Comparison of ENCODE assay signal across 10 cellular contexts in the genomic region with DNA sequence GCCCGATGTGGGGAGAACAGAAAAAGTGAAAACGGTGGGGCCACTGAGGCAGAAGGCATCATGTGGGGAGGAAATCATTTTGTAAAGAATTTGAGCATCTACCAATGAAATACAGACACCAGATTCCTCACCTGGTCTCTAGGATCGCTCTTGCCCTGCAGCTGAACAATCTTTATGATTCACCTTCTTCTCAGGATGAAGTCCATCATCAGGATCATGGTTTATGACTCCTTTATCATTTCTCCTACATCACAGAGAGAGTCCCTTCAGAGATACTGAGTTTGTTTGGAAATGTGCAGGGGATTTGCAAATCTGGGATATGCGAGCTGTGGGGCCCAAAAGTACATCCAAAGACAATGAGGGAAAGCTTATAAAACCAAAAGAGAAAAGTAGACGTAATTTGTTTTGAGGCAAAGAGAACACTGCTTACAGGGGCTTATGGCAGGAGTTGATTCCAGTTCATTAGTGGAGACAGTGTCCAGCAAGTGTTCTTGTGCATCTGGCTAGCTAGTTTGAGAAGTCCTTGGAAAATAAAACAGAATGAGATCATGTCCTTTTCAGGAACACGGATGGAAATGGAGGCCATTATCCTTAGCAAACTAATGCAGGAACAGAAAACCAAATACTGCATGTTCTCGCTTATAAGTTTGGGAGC. TPM values are rescaled to one million over a fixed set of nuclear protein-coding genes. Genes with fewer than 3 reads are reported as not detected.
A peak's percentile ranks its signal among the peaks of the same experiment; 100 is the strongest.
DNase-seq lines count a peak whose midpoint lies in the region; ATAC-seq, FAIRE-seq and TF ChIP-seq lines count a peak whose summit lies in the region.
"Had no signal": no experiment of that assay in that cellular context is flagged by ENCODE, and none has a peak within 500 bp of the region (broad histone marks: within the 10 kb centered on the region; RNA-seq: fewer than 3 reads in every experiment).

No MANE protein-coding gene starts in this region.

- no peak overlapping the region for H3K27ac ChIP-seq in K562 (ENCODE audit: extremely low read depth, low read depth, low read length)
- peak overlapping the region; percentile 95 for H3K27ac ChIP-seq in mesenchymal stem cell (ENCODE audit: low read length, poor library complexity, severe bottlenecking)
- H3K27ac ChIP-seq in upper lobe of right lung, result no peak overlapping the region

- no peak for FAIRE-seq in K562 (lab: Jason Lieb, UNC)

- H3K4me3 Mint-ChIP-seq in activated CD8-positive, alpha-beta memory T cell treated with anti-CD3 and anti-CD28 coated beads, Interleukin-2, amount 10 ng/mL, durations not matched to agents 7 days and 5 days, result peak overlapping the region; percentile 6

- peaks cover 4% of the 10 kb centered on the region for H3K36me3 Mint-ChIP-seq in activated CD8-positive, alpha-beta memory T cell treated with anti-CD3 and anti-CD28 coated beads, Interleukin-2, amount 10 ng/mL, durations not matched to agents 7 days and 5 days
- H3K36me3 Mint-ChIP-seq: activated naive CD4-positive, alpha-beta T cell treated with anti-CD3 and anti-CD28 coated beads, Interleukin-2, amount 50 U/mL, for 24 hours; IgD-negative memory B cell had no signal

- no peak for TF ChIP-seq CTCF in K562 (IDR thresholded peaks at IDR 0.05 in 2 of 3, conservative IDR thresholded peaks at IDR 0.05 in 1 of 3; ENCODE audit: insufficient read depth in 2 of 3, low read depth in 1 of 3, low read length in 3 of 3)
- TF ChIP-seq CTCF in upper lobe of right lung (IDR thresholded peaks at IDR 0.05), result no peak

- H3K27me3 Mint-ChIP-seq in activated CD8-positive, alpha-beta memory T cell treated with anti-CD3 and anti-CD28 coated beads, Interleukin-2, amount 10 ng/mL, durations not matched to agents 7 days and 5 days, result peaks cover 46% of the 10 kb centered on the region

- peak overlapping the region in 1 of 2 experiments; percentile 6; a peak in 1 of 4 replicates for H3K9ac ChIP-seq in K562 (ENCODE audit: insufficient read depth in 1 of 2, low read depth in 2 of 2, low read length in 2 of 2)
- peak overlapping the region; percentile 91 for H3K9ac ChIP-seq in mesenchymal stem cell (ENCODE audit: low read length)

- H3K9me3 ChIP-seq in K562 (replicated peaks; ENCODE audit: control insufficient read depth, insufficient read depth, low read depth, low read length) (no peaks in the 10 kb centered on the region), mesenchymal stem cell (ENCODE audit: control insufficient read depth, low read length) (no peaks in the 10 kb centered on the region), upper lobe of right lung (no peaks in the 10 kb centered on the region)

- no peaks in the 10 kb centered on the region for H4K20me1 ChIP-seq in K562 (replicated peaks; ENCODE audit: control insufficient read depth, insufficient read depth, low read length)

- peak overlapping the region; percentile 49 to 85 for H3K18ac ChIP-seq in mesenchymal stem cell (ENCODE audit: low read depth in 1 of 2, low read length in 2 of 2)

- no peaks in the 10 kb centered on the region for H3K9me1 ChIP-seq in K562 (ENCODE audit: control insufficient read depth, insufficient read depth, low read length)

- no peak for TF ChIP-seq RAD21 in K562 (CRISPR knock-in tag; conservative IDR thresholded peaks at IDR 0.05 in 1 of 2, IDR thresholded peaks at IDR 0.05 in 1 of 2)

- TF ChIP-seq POLR2A in K562 (conservative IDR thresholded peaks at IDR 0.05), result no peak

- H3K4me1 Mint-ChIP-seq in activated CD8-positive, alpha-beta memory T cell treated with anti-CD3 and anti-CD28 coated beads, Interleukin-2, amount 10 ng/mL, durations not matched to agents 7 days and 5 days, result peaks cover 39% of the 10 kb centered on the region

- no peak overlapping the region for H3K27ac Mint-ChIP-seq in activated CD8-positive, alpha-beta memory T cell treated with anti-CD3 and anti-CD28 coated beads, Interleukin-2, amount 10 ng/mL, durations not matched to agents 7 days and 5 days
- H3K27ac Mint-ChIP-seq: activated naive CD4-positive, alpha-beta T cell treated with anti-CD3 and anti-CD28 coated beads, Interleukin-2, amount 50 U/mL, for 24 hours; IgD-negative memory B cell had no signal

- H3K36me3 ChIP-seq in K562 (ENCODE audit: control insufficient read depth, insufficient read depth, low read length), result no peaks in the 10 kb centered on the region
- H3K36me3 ChIP-seq in mesenchymal stem cell (ENCODE audit: control insufficient read depth in 1 of 2, insufficient read depth in 2 of 2, low read depth in 1 of 2, low read length in 2 of 2), result no peaks in the 10 kb centered on the region
- no peaks in the 10 kb centered on the region for H3K36me3 ChIP-seq in upper lobe of right lung

- ATAC-seq in activated CD8-positive, alpha-beta memory T cell treated with anti-CD3 and anti-CD28 coated beads, Interleukin-2, amount 10 ng/mL, durations not matched to agents 7 days and 5 days, result no peak
- ATAC-seq in K562 (peak; percentile 8; the same call in 1 of the 3 replicates), upper lobe of right lung (no peak)

- H3K4me1 ChIP-seq in K562 (replicated peaks in 1 of 2; ENCODE audit: control insufficient read depth in 2 of 2, insufficient read depth in 2 of 2, low read length in 2 of 2), result peaks cover 5% of the 10 kb centered on the region in 2 experiments; a peak in 4 of 5 replicates
- peaks cover 5% of the 10 kb centered on the region for H3K4me1 ChIP-seq in mesenchymal stem cell (ENCODE audit: control insufficient read depth, insufficient read depth, low read depth, low read length)
- peaks cover 5% of the 10 kb centered on the region for H3K4me1 ChIP-seq in upper lobe of right lung

- intact Hi-C loops in K562 (cut with micrococcal nuclease) (no loop called here), upper lobe of right lung (cut with DNase I) (no loop called here)

- H2BK15ac ChIP-seq in mesenchymal stem cell (ENCODE audit: low read depth, poor library complexity, severe bottlenecking), result no peak overlapping the region

- H3K23ac ChIP-seq in mesenchymal stem cell (ENCODE audit: low read length in 2 of 2), result peak overlapping the region in 1 of 2 experiments; percentile 77

- H3K79me1 ChIP-seq in mesenchymal stem cell (replicated peaks; ENCODE audit: low read length, poor library complexity, severe bottlenecking), result no peaks in the 10 kb centered on the region

- H3K14ac ChIP-seq in mesenchymal stem cell (ENCODE audit: low read length in 2 of 2), result peak overlapping the region in 1 of 2 experiments; percentile 83

- no peak for TF ChIP-seq EP300 in K562 (IDR thresholded peaks at IDR 0.05; ENCODE audit: low read length)

- peak overlapping the region; percentile 5 for H4K91ac ChIP-seq in mesenchymal stem cell (ENCODE audit: low read length)

- H3K9me3 Mint-ChIP-seq in activated CD8-positive, alpha-beta memory T cell treated with anti-CD3 and anti-CD28 coated beads, Interleukin-2, amount 10 ng/mL, durations not matched to agents 7 days and 5 days (ENCODE audit: low read depth), result no peaks in the 10 kb centered on the region
- H3K9me3 Mint-ChIP-seq: activated naive CD4-positive, alpha-beta T cell treated with anti-CD3 and anti-CD28 coated beads, Interleukin-2, amount 50 U/mL, for 24 hours; IgD-negative memory B cell had no signal

- H2BK12ac ChIP-seq in mesenchymal stem cell (ENCODE audit: low read length in 2 of 2), result peak overlapping the region; percentile 6 to 87

- no TSS peak for BruUV-seq in K562 (replicated peaks; lab: Mats Ljungman, UMichigan)

- DNase-seq in activated CD8-positive, alpha-beta memory T cell treated with anti-CD3 and anti-CD28 coated beads, Interleukin-2, amount 10 ng/mL, durations not matched to agents 7 days and 5 days, result no peak
- DNase-seq in activated CD8-positive, alpha-beta memory T cell treated with anti-CD3 and anti-CD28 coated beads, Interleukin-2, amount 50 U/mL, for 4 hours, result no peak
- DNase-seq in K562 (ENCODE audit: extremely low read depth in 1 of 4, low spot score in 3 of 4), result no peak
- no peak for DNase-seq in mesenchymal stem cell
- DNase-seq in upper lobe of right lung, result no peak
- DNase-seq in NCI-H524 treated with DMSO at 0.1 percent for 48 hours (lab: John Stamatoyannopoulos, UW), result no peak
- no peak for DNase-seq in NCI-H2029 treated with DMSO at 0.1 percent for 48 hours (lab: John Stamatoyannopoulos, UW)
- DNase-seq in NCI-H748 treated with DMSO at 0.1 percent for 48 hours (lab: John Stamatoyannopoulos, UW), result no peak

- H2AK5ac ChIP-seq in mesenchymal stem cell (ENCODE audit: low read length, severe bottlenecking), result peak overlapping the region; percentile 96

- 40% methylated on average over 7 of the region's 7 CpGs for WGBS in K562 (ENCODE audit: insufficient coverage, low coverage, missing lambda C conversion rate)
- WGBS in mesenchymal stem cell, result 52% methylated on average over 7 of the region's 7 CpGs

- CTCF ChIA-PET in activated CD8-positive, alpha-beta memory T cell treated with anti-CD3 and anti-CD28 coated beads, Interleukin-2, amount 10 ng/mL, durations not matched to agents 7 days and 5 days (lab: Charles Lee), result interaction anchor here (1.1 kb wide), 1 partner anchor 16 kb away, joined by 3 read pairs; no protein-coding TSS in a partner anchor
- CTCF ChIA-PET in K562 (lab: Yijun Ruan, JAX; ENCODE audit: low intra/inter-chr PET ratio), result interaction anchor here (0.7 kb wide), 1 partner anchor 12 kb away, joined by 3 read pairs; no protein-coding TSS in a partner anchor

- H3K4me3 ChIP-seq in K562 (no peak overlapping the region), mesenchymal stem cell (ENCODE audit: insufficient read depth in 1 of 2, low read depth in 1 of 2, low read length in 2 of 2) (peak overlapping the region in 1 of 2 experiments; percentile 25), upper lobe of right lung (peak overlapping the region; percentile 5)

- peak overlapping the region; percentile 75 for H3K4me2 ChIP-seq in K562 (ENCODE audit: insufficient read depth, low read length)
- H3K4me2 ChIP-seq in mesenchymal stem cell (ENCODE audit: low read length, poor library complexity, severe bottlenecking), result peak overlapping the region; percentile 14

- H3K27me3 ChIP-seq in K562 (ENCODE audit: control insufficient read depth in 2 of 2, insufficient read depth in 2 of 2, low read length in 2 of 2) (no peaks in the 10 kb centered on the region; a peak in 2 of 5 replicates), mesenchymal stem cell (ENCODE audit: control insufficient read depth in 1 of 2, insufficient read depth in 1 of 2, low read length in 2 of 2) (no peaks in the 10 kb centered on the region), upper lobe of right lung (no peaks in the 10 kb centered on the region)

- peak overlapping the region; percentile 68 for H2BK5ac ChIP-seq in mesenchymal stem cell (ENCODE audit: low read depth, low read length, poor library complexity, severe bottlenecking)

- in situ Hi-C loops in K562 (cut with MboI), result no loop called here

- H3K79me2 ChIP-seq in K562 (ENCODE audit: control insufficient read depth, insufficient read depth, low read length), result no peaks in the 10 kb centered on the region

- H3K4ac ChIP-seq in mesenchymal stem cell (ENCODE audit: low read depth in 1 of 2, low read length in 2 of 2), result peak overlapping the region in 1 of 2 experiments; percentile 94

- peak overlapping the region; percentile 81; the same call in 1 of the 2 replicates for H2AFZ ChIP-seq in K562 (ENCODE audit: low read depth, low read length)
- no peak overlapping the region for H2AFZ ChIP-seq in mesenchymal stem cell (ENCODE audit: low read depth, low read length)

- POLR2A ChIA-PET in K562 (lab: Yijun Ruan, JAX), result interaction anchor here (0.5 to 0.7 kb wide), 2 partner anchors 53 to 309 kb away, joined by 3 to 5 read pairs; no protein-coding TSS in a partner anchor

- H4K8ac ChIP-seq in mesenchymal stem cell (ENCODE audit: low read length), result peak overlapping the region; percentile 93

- H2BK120ac ChIP-seq in mesenchymal stem cell (ENCODE audit: low read depth, low read length), result peak overlapping the region; percentile 52

RNA-seq across cellular contexts. Expression of a gene that starts 15.3 kb away (rescaled TPM):
- 100 to 1,000 TPM; 142 to 152 TPM for total RNA-seq in activated CD8-positive, alpha-beta memory T cell treated with anti-CD3 and anti-CD28 coated beads, Interleukin-2, amount 10 ng/mL, durations not matched to agents 7 days and 5 days
- total RNA-seq in K562 (2011; cell fraction: chromatin; rRNA removed; ENCODE audit: low replicate concordance), result 12.5 and 31.8 TPM in 2 replicates
- total RNA-seq in K562 (2011; cell fraction: nucleolus; rRNA removed), result 6.7 and 8.6 TPM in 2 replicates
- total RNA-seq in K562 (2011; cell fraction: nucleoplasm; rRNA removed), result 18.5 and 29.5 TPM in 2 replicates
- total RNA-seq in K562 (2014; rRNA removed) (48.5 and 49.9 TPM in 2 replicates), K562 (2014; rRNA removed; fragmentation: Illumina TruSeq; extraction: Trizol) (84.5 and 93.3 TPM in 2 replicates), K562 (2015; rRNA removed; fragmentation: Illumina TruSeq; extraction: Trizol) (102 and 108 TPM in 2 replicates), K562 (2021) (56.7 and 57.0 TPM in 2 replicates), upper lobe of right lung (382 TPM)
- polyA plus RNA-seq in K562 (2011; rRNA removed) (68.9 and 78.5 TPM in 2 replicates), K562 (2014; fragmentation: Illumina TruSeq; extraction: Trizol) (90.0 and 99.1 TPM in 2 replicates), K562 (2014; fragmentation: Nextera tagmentation; extraction: Ambion mirVana) (100 to 1,000 TPM in 1 of 2 experiments, 10 to 100 TPM in 1; 85.9 to 131 TPM), K562 (2014; rRNA removed) (70.5 and 83.0 TPM in 2 replicates)
- polyA plus RNA-seq in K562 (2011; cell fraction: cytosol; rRNA removed), result 37.1 and 68.1 TPM in 2 replicates
- 23.8 and 53.1 TPM in 2 replicates for polyA plus RNA-seq in K562 (2011; cell fraction: nucleus; rRNA removed)
- 85.5 and 139 TPM in 2 replicates for polyA plus RNA-seq in K562 (2012)
- polyA minus RNA-seq in K562 (2011; rRNA and poly(A)+ RNA removed), result 51.2 and 72.8 TPM in 2 replicates
- 51.2 and 86.9 TPM in 2 replicates for polyA minus RNA-seq in K562 (2011; cell fraction: cytosol; rRNA and poly(A)+ RNA removed)
- polyA minus RNA-seq in K562 (2011; cell fraction: nucleus; rRNA and poly(A)+ RNA removed), result 12.1 and 31.8 TPM in 2 replicates
- polyA plus RNA-seq in mesenchymal stem cell (2013, experiment 1 of 2), result 578 TPM
- 600 TPM for polyA plus RNA-seq in mesenchymal stem cell (2013, experiment 2 of 2)

RNA-seq across cellular contexts. Expression of a gene that starts 52.8 kb away (rescaled TPM):
- under 1 TPM in 1 of 2 experiments, not detected in 1; 0.18 TPM for total RNA-seq in activated CD8-positive, alpha-beta memory T cell treated with anti-CD3 and anti-CD28 coated beads, Interleukin-2, amount 10 ng/mL, durations not matched to agents 7 days and 5 days
- total RNA-seq in K562 (2011; cell fraction: chromatin; rRNA removed; ENCODE audit: low replicate concordance), result not detected in 2 replicates
- total RNA-seq in K562 (2011; cell fraction: nucleolus; rRNA removed), result not detected in 2 replicates
- total RNA-seq in K562 (2011; cell fraction: nucleoplasm; rRNA removed), result not detected in 2 replicates
- total RNA-seq in K562 (2014; rRNA removed) (not detected in 2 replicates), K562 (2014; rRNA removed; fragmentation: Illumina TruSeq; extraction: Trizol) (not detected in 2 replicates), K562 (2015; rRNA removed; fragmentation: Illumina TruSeq; extraction: Trizol) (not detected in 2 replicates), K562 (2021) (not detected in 2 replicates), upper lobe of right lung (not detected)
- polyA plus RNA-seq in K562 (2011; rRNA removed) (not detected in 2 replicates), K562 (2014; fragmentation: Illumina TruSeq; extraction: Trizol) (not detected in 2 replicates), K562 (2014; fragmentation: Nextera tagmentation; extraction: Ambion mirVana) (not detected), K562 (2014; rRNA removed) (not detected in 2 replicates)
- polyA plus RNA-seq in K562 (2011; cell fraction: cytosol; rRNA removed), result not detected in 2 replicates
- not detected in 2 replicates for polyA plus RNA-seq in K562 (2011; cell fraction: nucleus; rRNA removed)
- polyA plus RNA-seq in K562 (2012), result not detected in 2 replicates
- not detected in 2 replicates for polyA minus RNA-seq in K562 (2011; rRNA and poly(A)+ RNA removed)
- polyA minus RNA-seq in K562 (2011; cell fraction: cytosol; rRNA and poly(A)+ RNA removed), result not detected in 2 replicates
- polyA minus RNA-seq in K562 (2011; cell fraction: nucleus; rRNA and poly(A)+ RNA removed), result not detected in 2 replicates
- not detected for polyA plus RNA-seq in mesenchymal stem cell (2013, experiment 1 of 2)
- not detected for polyA plus RNA-seq in mesenchymal stem cell (2013, experiment 2 of 2)
- polyA plus RNA-seq: IgD-negative memory B cell had no signal
